Comparison of ENCODE assay signal across 1 cellular context in genomic region chr16:81480856-81481821, GRCh38.
A peak's percentile ranks its signal among the peaks of the same experiment; 100 is the strongest.
TF ChIP-seq lines count a peak whose summit lies in the region.

No MANE protein-coding gene starts in this region.

TF ChIP-seq in GM12878, 131 proteins besides CTCF, POLR2A, EP300 and RAD21 (continued from another document and continues in another):
- TF ChIP-seq PKNOX1 (IDR thresholded peaks at IDR 0.05) (peak; percentile 76; the same call in 1 of the 2 replicates), SMC3 (IDR thresholded peaks at IDR 0.05; ENCODE audit: borderline replicate concordance, low read length) (peak; percentile 52; the same call in 1 of the 2 replicates), RCOR1 (conservative IDR thresholded peaks at IDR 0.05; ENCODE audit: low read depth, low read length) (no peak), MAX (IDR thresholded peaks at IDR 0.05; ENCODE audit: low read depth, low read length) (peak; percentile 44; the same call in 1 of the 2 replicates), GABPA (IDR thresholded peaks at IDR 0.05; ENCODE audit: low read depth) (peak; percentile 44; the same call in 1 of the 2 replicates), PRDM15 (CRISPR knock-in tag; IDR thresholded peaks at IDR 0.05) (no peak), CREB1 (IDR thresholded peaks at IDR 0.05; ENCODE audit: low read depth) (peak; percentile 68), NR2C2 (IDR thresholded peaks at IDR 0.05; ENCODE audit: borderline replicate concordance, control insufficient read depth, insufficient read length, low read depth) (no peak), HDAC6 (IDR thresholded peaks at IDR 0.05; ENCODE audit: unreplicated experiment) (no peak), PML (IDR thresholded peaks at IDR 0.05; ENCODE audit: low read length) (peak; percentile 84; the same call in 1 of the 2 replicates), FOS (IDR thresholded peaks at IDR 0.05; ENCODE audit: borderline replicate concordance, extremely low read depth, insufficient read length) (no peak), ATF3 (IDR thresholded peaks at IDR 0.05; ENCODE audit: borderline replicate concordance, extremely low read depth, low read depth, low read length) (no peak), CUX1 (IDR thresholded peaks at IDR 0.05; ENCODE audit: insufficient replicate concordance, low read depth, low read length) (peak; percentile 50), MEF2A (IDR thresholded peaks at IDR 0.05; ENCODE audit: insufficient read depth, low read depth, low read length) (peak; percentile 89), BRCA1 (IDR thresholded peaks at IDR 0.05; ENCODE audit: low read depth, low read length) (no peak), ZNF687 (IDR thresholded peaks at IDR 0.05) (peak; percentile 90), ZBTB33 (IDR thresholded peaks at IDR 0.05) (no peak), PBX3 (IDR thresholded peaks at IDR 0.05; ENCODE audit: insufficient replicate concordance, low read depth, low read length) (peak; percentile 67), TARDBP (IDR thresholded peaks at IDR 0.05; ENCODE audit: borderline replicate concordance) (0 out of 2 replicates have a peak, but pooled peaks have one; percentile 45), SIX5 (IDR thresholded peaks at IDR 0.05; ENCODE audit: low read depth, low read length, severe bottlenecking) (no peak), LARP7 (IDR thresholded peaks at IDR 0.05) (peak; percentile 62; the same call in 1 of the 2 replicates), MXI1 (IDR thresholded peaks at IDR 0.05; ENCODE audit: low read depth, low read length) (peak; percentile 73; the same call in 1 of the 2 replicates), KAT2A (conservative IDR thresholded peaks at IDR 0.05; ENCODE audit: control insufficient read depth, low read depth, low read length) (no peak), SREBF2 (IDR thresholded peaks at IDR 0.05; ENCODE audit: low read length) (no peak), RB1 (IDR thresholded peaks at IDR 0.05; ENCODE audit: borderline replicate concordance) (no peak), FOXM1 (IDR thresholded peaks at IDR 0.05; ENCODE audit: low read depth, low read length) (peak; percentile 95), FOXK2 (IDR thresholded peaks at IDR 0.05) (peak; percentile 71), TCF12 (IDR thresholded peaks at IDR 0.05; ENCODE audit: low read depth, low read length) (peak; percentile 94), NFIC (IDR thresholded peaks at IDR 0.05; ENCODE audit: low read depth, low read length) (peak; percentile 97), NR2C1 (IDR thresholded peaks at IDR 0.05) (peak; percentile 53), NFYA (IDR thresholded peaks at IDR 0.05; ENCODE audit: borderline replicate concordance, low read depth, low read length) (no peak), POLR2AphosphoS5 (IDR thresholded peaks at IDR 0.05; ENCODE audit: low read length) (peak; percentile 90), IKZF2 (IDR thresholded peaks at IDR 0.05) (peak; percentile 99), MTA3 (IDR thresholded peaks at IDR 0.05; ENCODE audit: borderline replicate concordance, low read length) (peak; percentile 99), EGR1 (IDR thresholded peaks at IDR 0.05; ENCODE audit: borderline replicate concordance in 1 of 2, low read depth in 2 of 2, low read length in 2 of 2) (peak in 1 of 2 experiments; percentile 98; a peak in 2 of 3 replicates), WRNIP1 (IDR thresholded peaks at IDR 0.05; ENCODE audit: borderline replicate concordance, low read depth, low read length) (no peak), BCL3 (IDR thresholded peaks at IDR 0.05; ENCODE audit: borderline replicate concordance, insufficient read depth, low read depth, low read length, poor library complexity, severe bottlenecking) (peak; percentile 99), CHD2 (IDR thresholded peaks at IDR 0.05; ENCODE audit: borderline replicate concordance, low read depth, low read length) (peak; percentile 95), ZNF217 (IDR thresholded peaks at IDR 0.05) (peak; percentile 79; the same call in 1 of the 2 replicates), SREBF1 (IDR thresholded peaks at IDR 0.05; ENCODE audit: low read length) (no peak), RELA (IDR thresholded peaks at IDR 0.05; ENCODE audit: borderline replicate concordance, partially characterized antibody) (peak; percentile 90), CHD4 (IDR thresholded peaks at IDR 0.05) (no peak), CBX5 (IDR thresholded peaks at IDR 0.05; ENCODE audit: low read depth) (peak; percentile 97; the same call in 1 of the 2 replicates), HDGF (IDR thresholded peaks at IDR 0.05) (no peak)
